Comparison of ENCODE assay signal across 8 cellular contexts in genomic region chr20:17558154-17558940, GRCh38. TPM values are rescaled to one million over a fixed set of nuclear protein-coding genes. Genes with fewer than 3 reads are reported as not detected.
DNase-seq lines count a peak whose midpoint lies in the region; ATAC-seq and TF ChIP-seq lines count a peak whose summit lies in the region.

No MANE protein-coding gene starts in this region.

- H3K4me2 ChIP-seq in hepatocyte = peak overlapping the region; percentile 66

- peak; percentile 79 for ATAC-seq in activated naive CD8-positive, alpha-beta T cell treated with anti-CD3 and anti-CD28 coated beads, Interleukin-2, amount 50 U/mL, for 24 hours
- ATAC-seq in GM21526 (IDR thresholded peaks at IDR 0.05; ENCODE audit: low FRiP score, unreplicated experiment) = no peak
- ATAC-seq in HG03469 (IDR thresholded peaks at IDR 0.05; ENCODE audit: unreplicated experiment) = no peak

- no peak for TF ChIP-seq POLR2A in NB4 (IDR thresholded peaks at IDR 0.05; ENCODE audit: extremely low read depth, insufficient read length)

- no peak overlapping the region for H3K4me3 ChIP-seq in NB4 (ENCODE audit: low read depth, low read length)
- H3K4me3 ChIP-seq in hepatocyte = no peak overlapping the region

- H2AFZ ChIP-seq in hepatocyte = no peak overlapping the region

- peak overlapping the region; percentile 27 for H3K4me3 Mint-ChIP-seq in activated naive CD8-positive, alpha-beta T cell treated with anti-CD3 and anti-CD28 coated beads, Interleukin-2, amount 50 U/mL, for 24 hours

- 56% methylated on average over 7 of the region's 7 CpGs for WGBS in hepatocyte (ENCODE audit: low lambda C conversion rate, missing lambda C conversion rate)

- peak overlapping the region; percentile 94 for H3K27ac Mint-ChIP-seq in activated naive CD8-positive, alpha-beta T cell treated with anti-CD3 and anti-CD28 coated beads, Interleukin-2, amount 50 U/mL, for 24 hours

- peak overlapping the region; percentile 98 for H3K27ac ChIP-seq in hepatocyte

- H3K36me3 ChIP-seq in hepatocyte (replicated peaks; ENCODE audit: insufficient read depth, low read depth) = no peaks in the 10 kb centered on the region

- no peaks in the 10 kb centered on the region for H3K27me3 Mint-ChIP-seq in activated naive CD8-positive, alpha-beta T cell treated with anti-CD3 and anti-CD28 coated beads, Interleukin-2, amount 50 U/mL, for 24 hours

- H3K36me3 Mint-ChIP-seq in activated naive CD8-positive, alpha-beta T cell treated with anti-CD3 and anti-CD28 coated beads, Interleukin-2, amount 50 U/mL, for 24 hours (ENCODE audit: low read depth) = no peaks in the 10 kb centered on the region

- no peaks in the 10 kb centered on the region for H3K9me2 ChIP-seq in hepatocyte (replicated peaks; ENCODE audit: insufficient read depth)

- H3K4me1 ChIP-seq in hepatocyte (ENCODE audit: insufficient read depth) = peaks cover 29% of the 10 kb centered on the region

- no peaks in the 10 kb centered on the region for H3K9me3 ChIP-seq in hepatocyte (ENCODE audit: low read depth)

- TF ChIP-seq CTCF in NB4 (IDR thresholded peaks at IDR 0.05; ENCODE audit: low read depth, low read length) = no peak
- TF ChIP-seq CTCF in hepatocyte (IDR thresholded peaks at IDR 0.05; ENCODE audit: poor library complexity) = no peak

- H3K4me1 Mint-ChIP-seq in activated naive CD8-positive, alpha-beta T cell treated with anti-CD3 and anti-CD28 coated beads, Interleukin-2, amount 50 U/mL, for 24 hours = peaks cover 46% of the 10 kb centered on the region

- no peaks in the 10 kb centered on the region for H3K27me3 ChIP-seq in hepatocyte

- no peaks in the 10 kb centered on the region for H3K79me2 ChIP-seq in hepatocyte

- H3K9me3 Mint-ChIP-seq in activated naive CD8-positive, alpha-beta T cell treated with anti-CD3 and anti-CD28 coated beads, Interleukin-2, amount 50 U/mL, for 24 hours = no peaks in the 10 kb centered on the region

- H4K20me1 ChIP-seq in hepatocyte (ENCODE audit: insufficient read depth, poor library complexity, severe bottlenecking) = no peaks in the 10 kb centered on the region

- peak; percentile 57 for DNase-seq in ELF-1 (ENCODE audit: low read depth, low spot score)
- DNase-seq in NB4 (ENCODE audit: low read depth) = peak; percentile 73
- peak; percentile 41 for DNase-seq in activated naive CD8-positive, alpha-beta T cell treated with anti-CD3 and anti-CD28 coated beads, Interleukin-2, amount 50 U/mL, for 24 hours
- peak; percentile 73 for DNase-seq in hepatocyte (ENCODE audit: low spot score)
- DNase-seq in stimulated activated CD4-positive, alpha-beta T cell treated with anti-CD3 and anti-CD28 coated beads, Interleukin-2, amount 100 ng/mL, for 24 hours = peak; percentile 32 to 40
- no peak for DNase-seq in NCI-H526 treated with DMSO at 0.1 percent for 48 hours (lab: John Stamatoyannopoulos, UW)

RNA-seq across cellular contexts. Expression of gene DSTN, which starts 11.5 kb away (rescaled TPM):
- total RNA-seq in hepatocyte = 315 and 342 TPM in 2 replicates
- 352 and 369 TPM in 2 replicates for polyA plus RNA-seq in hepatocyte

RNA-seq across cellular contexts. Expression of gene BFSP1, which starts 27.2 kb away (rescaled TPM):
- total RNA-seq in hepatocyte = 2.0 and 2.4 TPM in 2 replicates
- 0.12 and 2.3 TPM in 2 replicates for polyA plus RNA-seq in hepatocyte
